ENCODE assay signal across 25 cellular contexts in the genomic region with DNA sequence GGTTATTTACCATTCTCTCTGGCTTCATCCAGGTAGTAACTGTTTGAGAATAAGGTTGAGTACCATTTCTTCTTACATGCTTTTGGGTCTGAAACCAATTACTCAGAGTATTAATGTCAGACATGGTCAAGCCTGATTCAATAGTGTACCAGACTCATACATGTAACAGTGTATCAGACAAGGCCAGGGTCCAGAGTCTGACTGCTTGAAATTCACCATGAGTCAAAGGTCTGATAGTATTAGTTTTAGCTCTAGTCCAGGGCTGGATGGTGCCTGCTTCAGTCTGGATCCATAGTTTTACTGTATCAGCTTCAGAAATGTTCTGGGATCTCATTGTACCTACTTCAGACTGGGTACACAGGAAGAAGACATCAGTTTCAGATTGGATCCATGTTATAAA.
DNase-seq lines count a peak whose midpoint lies in the region; ATAC-seq, FAIRE-seq and TF ChIP-seq lines count a peak whose summit lies in the region.
"Had no signal": no experiment of that assay in that cellular context is flagged by ENCODE, and none has a peak within 500 bp of the region (broad histone marks: within the 10 kb centered on the region; RNA-seq: fewer than 3 reads in every experiment).

No MANE protein-coding gene starts in this region.

- TF ChIP-seq POLR2A in GM12891 (IDR thresholded peaks at IDR 0.05; ENCODE audit: low read depth, low read length): no peak

- DNase-seq in left lobe of liver (ENCODE audit: low spot score) (no peak), GM12891 (ENCODE audit: insufficient read length, low spot score) (no peak)
- DNase-seq: 8988T; ACHN; AML-193; BE2C; C1 segment of cervical spinal cord; Caco-2; Calu3; CD4-positive, alpha-beta memory T cell; CD4-positive, alpha-beta T cell; CD4-positive, CD25-positive, alpha-beta regulatory T cell; CD8-positive, alpha-beta memory T cell; CD8-positive, alpha-beta T cell; COR-L47; DMS 273 treated with DMSO at 0.1 percent for 48 hours; DMS153; DMS53; DMS79; DMS79 treated with DMSO at 0.1 percent for 48 hours; DND-41; EL had no signal

- ATAC-seq in left lobe of liver: peak; percentile 88
- ATAC-seq: A549; CD8-positive, alpha-beta T cell had no signal

- no peak for FAIRE-seq in GM12891 (lab: Jason Lieb, UNC)
- FAIRE-seq: A204.1, A549, D721Med had no signal

TF ChIP-seq in GM12891, 5 proteins besides CTCF, POLR2A, EP300 and RAD21:
- no peak for TF ChIP-seq TAF1 (IDR thresholded peaks at IDR 0.05; ENCODE audit: low read depth, low read length)
